8 cellular contexts compared by ENCODE assay signal in the genomic region with DNA sequence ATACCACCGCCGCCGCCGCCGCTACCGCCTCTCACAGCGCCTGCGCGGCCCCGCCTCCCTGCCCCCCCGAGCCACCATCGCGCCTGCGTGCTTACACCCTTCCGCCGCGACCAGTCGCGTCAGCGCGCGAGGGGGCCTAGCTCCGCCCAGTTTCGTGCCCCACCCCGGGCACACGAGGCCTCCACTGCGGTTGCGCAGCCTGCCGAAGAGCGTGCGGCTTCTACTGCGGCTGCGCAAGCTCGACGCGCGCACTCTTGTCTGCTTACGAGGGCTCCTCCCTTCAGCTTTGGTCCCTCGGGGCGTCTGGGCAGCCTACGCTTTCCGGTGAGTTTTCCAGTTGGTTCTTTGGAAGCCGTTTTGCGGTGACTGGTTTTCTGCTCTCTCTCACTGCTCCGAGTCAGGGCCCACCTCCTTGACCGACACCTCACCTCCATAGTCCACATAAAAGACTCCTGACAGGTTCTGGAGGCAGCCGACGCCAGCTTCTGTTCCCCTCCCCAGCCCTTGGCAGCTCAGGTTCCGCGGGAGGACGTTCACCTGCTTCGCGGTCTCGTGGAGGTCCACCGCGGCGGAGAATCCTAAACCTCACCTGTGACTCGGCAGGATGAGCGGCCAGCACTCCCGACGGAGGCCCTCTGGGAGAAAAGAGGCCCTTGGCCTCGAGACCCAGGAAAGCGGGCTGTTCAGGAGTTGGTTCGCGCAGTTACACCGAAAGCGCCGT. TPM values are rescaled to one million over a fixed set of nuclear protein-coding genes. Genes with fewer than 3 reads are reported as not detected.
DNase-seq lines count a peak whose midpoint lies in the region; ATAC-seq and TF ChIP-seq lines count a peak whose summit lies in the region.

A gene (minus strand): TSS at position 35 of the 721 bp plus-strand sequence. CDS start 65 bp downstream, outside the sequence.

- no peaks in the 10 kb centered on the region for H3K27me3 ChIP-seq in lung (ENCODE audit: control insufficient read depth, insufficient read depth)

- no peaks in the 10 kb centered on the region for H3K9me3 ChIP-seq in lung (ENCODE audit: control insufficient read depth in 2 of 2, insufficient read depth in 1 of 2, low read length in 1 of 2)

- WGBS in lung, 2 donors = 1% methylated on average over 59 to 68 of the region's 68 CpGs

- peaks cover 0 to 19% of the 10 kb centered on the region in 2 donors for H3K4me1 ChIP-seq in lung (ENCODE audit: control insufficient read depth in 2 of 2, insufficient read depth in 2 of 2, low read length in 2 of 2)

- ATAC-seq in lung (ENCODE audit: insufficient read depth, low FRiP score) = peak; percentile 95

- peaks cover 0 to 2% of the 10 kb centered on the region in 2 donors for H3K36me3 ChIP-seq in lung (ENCODE audit: control insufficient read depth in 2 of 2, insufficient read depth in 2 of 2, low read length in 2 of 2)

- H3K27ac ChIP-seq in lung (ENCODE audit: low read depth in 1 of 2, low read length in 1 of 2) = peak within 1 kb of the TSS; percentile 93 to 94

- no peak for TF ChIP-seq CTCF in GM20000 (IDR thresholded peaks at IDR 0.05; ENCODE audit: extremely low read depth, missing control alignments)
- no peak for TF ChIP-seq CTCF in lung (IDR thresholded peaks at IDR 0.05; ENCODE audit: control extremely low read depth, extremely low read depth)

- H3K4me3 ChIP-seq in lung = peak within 1 kb of the TSS; percentile 91

- DNase-seq in CMK (ENCODE audit: low read depth) (peak; percentile 91), GM20000 (ENCODE audit: low spot score) (peak; percentile 100), HT-29 (ENCODE audit: low spot score) (peak; percentile 93), lung (ENCODE audit: low spot score) (peak; percentile 97)
- peak; percentile 95 for DNase-seq in NK-92 treated with Interleukin-12 subunit alpha and Interleukin-12 subunit beta, amount 100 ng/mL, for 24 hours (lab: John Stamatoyannopoulos, UW)
- DNase-seq in activated CD8-positive, alpha-beta memory T cell treated with anti-CD3 and anti-CD28 coated beads for 24 hours = peak; percentile 99
- DNase-seq in effector CD4-positive, alpha-beta T cell = peak; percentile 98
- DNase-seq in stimulated activated CD4-positive, alpha-beta T cell treated with anti-CD3 and anti-CD28 coated beads, TNF-alpha, amount 100 ng/mL, for 24 hours (ENCODE audit: low read depth in 3 of 3) = peak; percentile 96 to 98 (median 97)

RNA-seq across cellular contexts. Expression of the gene that starts here (rescaled TPM):
- 9.5 and 12.3 TPM in 2 replicates for total RNA-seq in HT-29 (2014; rRNA removed; shearing (Covaris generic))
- 10 to 100 TPM; 42.9 to 73.5 TPM for total RNA-seq in lung
- polyA plus RNA-seq in lung = 10 to 100 TPM; 19.2 to 32.2 TPM

Comparison
In these comparisons a context has a peak if more than half of its experiments do, and no peak if none do; other contexts are left out.
1. Peak in every context shown above with its lines: DNase-seq, ATAC-seq, H3K4me3 ChIP-seq and H3K27ac ChIP-seq.